In genomic region chr1:210828996-210829596, GRCh38 we compare ENCODE assay signal across 23 cellular contexts.
DNase-seq lines count a peak whose midpoint lies in the region; ATAC-seq, FAIRE-seq and TF ChIP-seq lines count a peak whose summit lies in the region.
"Had no signal": no experiment of that assay in that cellular context is flagged by ENCODE, and none has a peak within 500 bp of the region (broad histone marks: within the 10 kb centered on the region; RNA-seq: fewer than 3 reads in every experiment).

No MANE protein-coding gene starts in this region.

- H2BK120ac ChIP-seq in mesenchymal stem cell (ENCODE audit: low read depth, low read length) = no peak overlapping the region

- WGBS in transverse colon (ENCODE audit: low coverage in 1 of 2), 2 donors = 75 to 81% methylated on average over 2 to 4 of the region's 4 CpGs
- 80% methylated on average over 4 of the region's 4 CpGs for WGBS in mesenchymal stem cell

- no peak overlapping the region for H3K4ac ChIP-seq in mesenchymal stem cell (ENCODE audit: low read depth in 1 of 2, low read length in 2 of 2)

- no peak for TF ChIP-seq CTCF in transverse colon (IDR thresholded peaks at IDR 0.05)

- H3K9me3 ChIP-seq in transverse colon = no peaks in the 10 kb centered on the region
- H3K9me3 ChIP-seq in mesenchymal stem cell (ENCODE audit: control insufficient read depth, low read length) = peaks cover 5% of the 10 kb centered on the region
- H3K9me3 ChIP-seq: BLaER1 had no signal

- intact Hi-C loops in sciatic nerve (cut with DNase I) (no loop called here), transverse colon (cut with DNase I; ENCODE audit: low total_unique reads) (no loop called here)

- TF ChIP-seq POLR2A in H54 (IDR thresholded peaks at IDR 0.05; ENCODE audit: low read depth, low read length) (no peak), transverse colon (IDR thresholded peaks at IDR 0.05) (no peak)

- no peak overlapping the region for H4K8ac ChIP-seq in mesenchymal stem cell (ENCODE audit: low read length)

- no peak overlapping the region for H3K9ac ChIP-seq in mesenchymal stem cell (ENCODE audit: low read length)
- H3K9ac ChIP-seq: BLaER1, GM23248 had no signal

- H2BK5ac ChIP-seq in mesenchymal stem cell (ENCODE audit: low read depth, low read length, poor library complexity, severe bottlenecking) = no peak overlapping the region

- H2AK5ac ChIP-seq in mesenchymal stem cell (ENCODE audit: low read length, severe bottlenecking) = no peak overlapping the region

- TF ChIP-seq EP300 in transverse colon (IDR thresholded peaks at IDR 0.05; ENCODE audit: low read depth) = no peak

- in situ Hi-C loops in transverse colon (cut with MboI; ENCODE audit: low pct_ligation_motif_present in 1 of 4, low pct_unique_long_range_greater_than_20kb in 1 of 4, low sequenced_read_pairs in 3 of 4) = no loop called here

- no peak for ATAC-seq in sciatic nerve
- ATAC-seq: HCT116, T-cell had no signal

- H3K27me3 ChIP-seq in transverse colon = no peaks in the 10 kb centered on the region
- H3K27me3 ChIP-seq in mesenchymal stem cell (ENCODE audit: control insufficient read depth in 1 of 2, insufficient read depth in 1 of 2, low read length in 2 of 2) = no peaks in the 10 kb centered on the region
- H3K27me3 ChIP-seq: BLaER1, SJCRH30 had no signal

- no peaks in the 10 kb centered on the region for H3K79me1 ChIP-seq in mesenchymal stem cell (replicated peaks; ENCODE audit: low read length, poor library complexity, severe bottlenecking)

- H3K18ac ChIP-seq in mesenchymal stem cell (ENCODE audit: low read depth in 1 of 2, low read length in 2 of 2) = no peak overlapping the region

- H3K36me3 ChIP-seq in transverse colon (no peaks in the 10 kb centered on the region), mesenchymal stem cell (ENCODE audit: control insufficient read depth in 1 of 2, insufficient read depth in 2 of 2, low read depth in 1 of 2, low read length in 2 of 2) (no peaks in the 10 kb centered on the region)
- H3K36me3 ChIP-seq: BLaER1, SJCRH30 had no signal

- no peak overlapping the region for H2BK12ac ChIP-seq in mesenchymal stem cell (ENCODE audit: low read length in 2 of 2)

- no peak overlapping the region for H4K91ac ChIP-seq in mesenchymal stem cell (ENCODE audit: low read length)

- FAIRE-seq in H54 (lab: Jason Lieb, UNC) = no peak
- FAIRE-seq: GM12891 had no signal

- H3K23ac ChIP-seq in mesenchymal stem cell (ENCODE audit: low read length in 2 of 2) = no peak overlapping the region

- no peak overlapping the region for H3K27ac ChIP-seq in transverse colon
- H3K27ac ChIP-seq in mesenchymal stem cell (ENCODE audit: low read length, poor library complexity, severe bottlenecking) = no peak overlapping the region
- H3K27ac ChIP-seq: BLaER1, GM23248, PC-9, SJCRH30 had no signal

- H2BK15ac ChIP-seq in mesenchymal stem cell (ENCODE audit: low read depth, poor library complexity, severe bottlenecking) = no peak overlapping the region

- peak; percentile 13 for DNase-seq in H54 (ENCODE audit: insufficient read length, low spot score)
- DNase-seq in RPMI7951 (ENCODE audit: low read depth) = peak; percentile 39
- DNase-seq in foreskin melanocyte = peak; percentile 83
- DNase-seq in sciatic nerve (ENCODE audit: low spot score) = no peak
- DNase-seq in globus pallidus (ENCODE audit: low spot score) = no peak
- no peak for DNase-seq in transverse colon
- no peak for DNase-seq in mesenchymal stem cell
- DNase-seq: CD4-positive, alpha-beta T cell; COR-L47; DMS79; GM23248; NCI-H1092; NCI-H1436; NCI-H187 treated with DMSO at 0.1 percent for 48 hours; NCI-H226; NCI-H510A treated with DMSO at 0.1 percent for 48 hours; NCI-H748 treated with DMSO at 0.1 percent for 48 hours; PC-9; SJCRH30; T-cell had no signal

- H2AFZ ChIP-seq in mesenchymal stem cell (ENCODE audit: low read depth, low read length) = no peak overlapping the region
- H2AFZ ChIP-seq: GM23248, PC-9 had no signal

- no peak overlapping the region for H3K14ac ChIP-seq in mesenchymal stem cell (ENCODE audit: low read length in 2 of 2)

- H3K4me3 ChIP-seq in transverse colon (no peak overlapping the region), mesenchymal stem cell (ENCODE audit: insufficient read depth in 1 of 2, low read depth in 1 of 2, low read length in 2 of 2) (no peak overlapping the region)
- H3K4me3 ChIP-seq: BLaER1, GM23248, PC-9, SJCRH30 had no signal

- no peaks in the 10 kb centered on the region for H3K4me1 ChIP-seq in transverse colon
- H3K4me1 ChIP-seq in mesenchymal stem cell (ENCODE audit: control insufficient read depth, insufficient read depth, low read depth, low read length) = no peaks in the 10 kb centered on the region
- H3K4me1 ChIP-seq: BLaER1 had no signal

- no peak overlapping the region for H3K4me2 ChIP-seq in mesenchymal stem cell (ENCODE audit: low read length, poor library complexity, severe bottlenecking)
- H3K4me2 ChIP-seq: BLaER1, PC-9 had no signal

Comparison
In these comparisons a context has a peak if more than half of its experiments do, and no peak if none do; other contexts are left out.
1. DNase-seq: peak in H54 (single experiment), RPMI7951 (single experiment) and foreskin melanocyte (single experiment); none in sciatic nerve (single experiment), globus pallidus (single experiment), transverse colon (single experiment) and mesenchymal stem cell (single experiment).